Comparison of ENCODE assay signal across 8 cellular contexts in genomic region chr10:71486465-71487114, GRCh38.
DNase-seq lines count a peak whose midpoint lies in the region; ATAC-seq and TF ChIP-seq lines count a peak whose summit lies in the region.

No MANE protein-coding gene starts in this region.

- ATAC-seq in HG03159 (IDR thresholded peaks at IDR 0.05; ENCODE audit: unreplicated experiment) = no peak
- no peak for ATAC-seq in HG03565 (IDR thresholded peaks at IDR 0.05; ENCODE audit: unreplicated experiment)
- no peak for ATAC-seq in GM18861 (IDR thresholded peaks at IDR 0.05; ENCODE audit: unreplicated experiment)

- no peak overlapping the region for H3K4me2 ChIP-seq in Karpas-422 (ENCODE audit: low read depth, low read length, poor library complexity, severe bottlenecking)

- H3K4me3 ChIP-seq in Karpas-422 (ENCODE audit: low read length) (no peak overlapping the region), fibroblast of mammary gland (ENCODE audit: control insufficient read depth, low read depth, low read length) (no peak overlapping the region), prostate gland (no peak overlapping the region)

- H3K79me2 ChIP-seq in Karpas-422 (ENCODE audit: low read length) = no peaks in the 10 kb centered on the region

- H3K36me3 ChIP-seq in Karpas-422 (ENCODE audit: insufficient read depth, low read length) = no peaks in the 10 kb centered on the region
- no peaks in the 10 kb centered on the region for H3K36me3 ChIP-seq in prostate gland

- no peak overlapping the region for H2AFZ ChIP-seq in Karpas-422 (ENCODE audit: low read length)

- TF ChIP-seq CTCF in fibroblast of mammary gland (conservative IDR thresholded peaks at IDR 0.05; ENCODE audit: control insufficient read depth, insufficient read depth, low read depth, low read length) = peak; percentile 65
- TF ChIP-seq CTCF in prostate gland (IDR thresholded peaks at IDR 0.05) = peak in 3 of 4 experiments; percentile 57 to 72 (median 65)

- H3K4me1 ChIP-seq in Karpas-422 (ENCODE audit: low read length) (no peaks in the 10 kb centered on the region), prostate gland (replicated peaks) (no peaks in the 10 kb centered on the region)

- DNase-seq in DMS153 treated with DMSO at 0.1 percent for 48 hours (lab: John Stamatoyannopoulos, UW; ENCODE audit: unreplicated experiment) (peak; percentile 1), Karpas-422 (peak; percentile 83), fibroblast of mammary gland (ENCODE audit: low read depth) (peak; percentile 38), prostate gland (ENCODE audit: low spot score) (peak; percentile 61)
- DNase-seq in activated CD4-positive, CD25-positive, alpha-beta regulatory T cell treated with anti-CD3 and anti-CD28 coated beads, Interleukin-2, amount 50 U/mL, for 72 hours = peak; percentile 53

- 60% methylated on average over 6 of the region's 6 CpGs for WGBS in prostate gland

- no peaks in the 10 kb centered on the region for H3K9me3 ChIP-seq in Karpas-422 (ENCODE audit: low read length)
- H3K9me3 ChIP-seq in prostate gland = no peaks in the 10 kb centered on the region

- intact Hi-C loops in prostate gland (cut with DNase I) = no loop called here

- no peaks in the 10 kb centered on the region for H4K20me1 ChIP-seq in Karpas-422 (ENCODE audit: insufficient read depth, low read depth, low read length)

- TF ChIP-seq POLR2A in prostate gland (IDR thresholded peaks at IDR 0.05) = no peak

- H3K27ac ChIP-seq in Karpas-422 (ENCODE audit: low read length) = no peak overlapping the region
- H3K27ac ChIP-seq in prostate gland = no peak overlapping the region

- H3K9me2 ChIP-seq in Karpas-422 (replicated peaks; ENCODE audit: insufficient read depth, low read length) = no peaks in the 10 kb centered on the region

- H3K27me3 ChIP-seq in Karpas-422 (ENCODE audit: low read length) = no peaks in the 10 kb centered on the region
- H3K27me3 ChIP-seq in prostate gland (replicated peaks; ENCODE audit: insufficient read depth) = no peaks in the 10 kb centered on the region

- H3K9ac ChIP-seq in Karpas-422 (ENCODE audit: low read length) = no peak overlapping the region

Comparison
In these comparisons a context has a peak if more than half of its experiments do, and no peak if none do; other contexts are left out.
1. DNase-seq: peak in every context shown above with its lines; median percentile 83 in Karpas-422; 61 in prostate gland; 53 in activated CD4-positive, CD25-positive, alpha-beta regulatory T cell treated with anti-CD3 and anti-CD28 coated beads, Interleukin-2, amount 50 U/mL, for 72 hours; 38 in fibroblast of mammary gland; 1 in DMS153 treated with DMSO at 0.1 percent for 48 hours.